In genomic region chr17:55448681-55449080, GRCh38 we compare ENCODE assay signal across 21 cellular contexts. TPM values are rescaled to one million over a fixed set of nuclear protein-coding genes. Genes with fewer than 3 reads are reported as not detected.
DNase-seq lines count a peak whose midpoint lies in the region; ATAC-seq, FAIRE-seq and TF ChIP-seq lines count a peak whose summit lies in the region.
"Had no signal": no experiment of that assay in that cellular context is flagged by ENCODE, and none has a peak within 500 bp of the region (broad histone marks: within the 10 kb centered on the region; RNA-seq: fewer than 3 reads in every experiment).

No MANE protein-coding gene starts in this region.

- TF ChIP-seq EP300 in HepG2 (IDR thresholded peaks at IDR 0.05; ENCODE audit: low read depth in 2 of 2, low read length in 2 of 2): peak in 1 of 2 experiments; percentile 26; a peak in 1 of 4 replicates
- TF ChIP-seq EP300 in HepG2 (CRISPR knock-in tag; IDR thresholded peaks at IDR 0.05; ENCODE audit: borderline replicate concordance): no peak

- no peaks in the 10 kb centered on the region for H4K20me1 ChIP-seq in HepG2 (ENCODE audit: insufficient read depth, low read length)

- H3K4me1 Mint-ChIP-seq in HFFc6 (ENCODE audit: low read depth): peaks cover 49% of the 10 kb centered on the region

- DNase-seq in HFFc6 (peak; percentile 51), amniotic epithelial cell (ENCODE audit: low read depth) (peak; percentile 84), HepG2 (ENCODE audit: low spot score) (no peak), NCI-H1436 treated with DMSO at 0.1 percent for 48 hours (lab: John Stamatoyannopoulos, UW) (no peak), testis (no peak), NCI-H524 treated with DMSO at 0.1 percent for 48 hours (lab: John Stamatoyannopoulos, UW) (no peak)
- DNase-seq: activated CD8-positive, alpha-beta memory T cell treated with anti-CD3 and anti-CD28 coated beads, Interleukin-2, amount 10 ng/mL, durations not matched to agents 7 days and 5 days; activated gamma-delta T cell treated with Interleukin-2 at 50 U/mL for 16 hours; body of pancreas; dorsolateral prefrontal cortex; foreskin melanocyte; lower lobe of right lung; natural killer cell; right cardiac atrium; stimulated activated CD4-positive, alpha-beta T cell treated with anti-CD3 and anti-CD28 coated beads, Interleukin-2, amount 100 ng/mL, for 48 hours; stimulated activated CD8-positive, alpha-beta memory T cell treated with anti-CD3 and anti-CD28 coated beads, Interleukin-4, amount 100 ng/mL, for 48 hours; SW 1271 had no signal

- no peak overlapping the region for H3K4me2 ChIP-seq in HepG2 (ENCODE audit: low read depth, low read length)

- CTCF ChIA-PET in HepG2 (lab: Yijun Ruan, JAX; ENCODE audit: low intra/inter-chr PET ratio, low total read pairs): no interaction called here

- H3K4me1 ChIP-seq in ACC112 (ENCODE audit: control insufficient read depth, insufficient read depth, low read length, unreplicated experiment): peaks cover 55% of the 10 kb centered on the region
- peaks cover 98% of the 10 kb centered on the region for H3K4me1 ChIP-seq in HepG2 (ENCODE audit: insufficient read depth, low read length)
- H3K4me1 ChIP-seq in testis: peaks cover 14% of the 10 kb centered on the region

- H3K9me3 ChIP-seq in HepG2 (ENCODE audit: low read length): no peaks in the 10 kb centered on the region
- no peaks in the 10 kb centered on the region for H3K9me3 ChIP-seq in testis
- H3K9me3 ChIP-seq: body of pancreas, lower lobe of right lung had no signal

- H3K9ac ChIP-seq in HepG2 (ENCODE audit: insufficient read depth, low read depth, low read length): no peak overlapping the region

- POLR2A ChIA-PET in HepG2 (lab: Yijun Ruan, JAX): interaction anchor here (0.9 kb wide), 1 partner anchor 15 kb away, joined by 4 read pairs; no protein-coding TSS in a partner anchor

- TF ChIP-seq RAD21 in HepG2 (CRISPR knock-in tag; IDR thresholded peaks at IDR 0.05): no peak

- H3K4me3 ChIP-seq in ACC112 (ENCODE audit: low read depth, low read length) (no peak overlapping the region), HepG2 (replicated peaks in 1 of 3; ENCODE audit: insufficient read depth in 1 of 3, low read depth in 2 of 3, low read length in 3 of 3) (no peak overlapping the region), testis (no peak overlapping the region)
- H3K4me3 ChIP-seq: body of pancreas, dorsolateral prefrontal cortex, lower lobe of right lung had no signal

- H3K36me3 ChIP-seq in ACC112 (ENCODE audit: insufficient read depth, low read length): no peaks in the 10 kb centered on the region
- H3K36me3 ChIP-seq in HepG2 (replicated peaks in 1 of 2; ENCODE audit: control insufficient read depth in 1 of 2, insufficient read depth in 2 of 2, low read length in 2 of 2): no peaks in the 10 kb centered on the region
- H3K36me3 ChIP-seq in testis (ENCODE audit: low read depth, missing control alignments): no peaks in the 10 kb centered on the region
- H3K36me3 ChIP-seq: lower lobe of right lung had no signal

- BruUV-seq in HepG2 (replicated peaks; lab: Mats Ljungman, UMichigan): no TSS peak

- intact Hi-C loops in HepG2 (cut with micrococcal nuclease; ENCODE audit: unreplicated experiment): no loop called here
- intact Hi-C loops in testis (cut with DNase I; ENCODE audit: low total_unique reads): no loop called here

- WGBS in HepG2 (ENCODE audit: low lambda C conversion rate): 54% methylated on average over 4 of the region's 4 CpGs
- WGBS in testis, 2 donors: 58 to 62% methylated on average over 4 of the region's 4 CpGs

- H3K9me3 Mint-ChIP-seq in HFFc6: no peaks in the 10 kb centered on the region
- H3K9me3 Mint-ChIP-seq: natural killer cell had no signal

- H3K4me3 Mint-ChIP-seq in HFFc6: peak overlapping the region; percentile 43; the same call in 1 of the 2 replicates
- H3K4me3 Mint-ChIP-seq: activated CD8-positive, alpha-beta memory T cell treated with anti-CD3 and anti-CD28 coated beads, Interleukin-2, amount 10 ng/mL, durations not matched to agents 7 days and 5 days; natural killer cell; WTC11 had no signal

- no peak for TF ChIP-seq CTCF in HFFc6 (IDR thresholded peaks at IDR 0.05)
- no peak for TF ChIP-seq CTCF in HepG2 (CRISPR knock-in tag; IDR thresholded peaks at IDR 0.05)
- TF ChIP-seq CTCF in testis (IDR thresholded peaks at IDR 0.05): no peak

- H3K27me3 ChIP-seq in ACC112 (ENCODE audit: insufficient read depth, low read length): no peaks in the 10 kb centered on the region
- H3K27me3 ChIP-seq in HepG2 (ENCODE audit: control insufficient read depth in 1 of 2, insufficient read depth in 2 of 2, low read length in 2 of 2): no peaks in the 10 kb centered on the region
- H3K27me3 ChIP-seq in testis: no peaks in the 10 kb centered on the region
- H3K27me3 ChIP-seq: body of pancreas, dorsolateral prefrontal cortex had no signal

- H3K27ac ChIP-seq in ACC112 (ENCODE audit: low read depth, low read length): peak overlapping the region; percentile 49
- peak overlapping the region; percentile 52 for H3K27ac ChIP-seq in HepG2 (ENCODE audit: extremely low read length, insufficient read depth, low read length)
- H3K27ac ChIP-seq in testis: no peak overlapping the region
- H3K27ac ChIP-seq: body of pancreas, dorsolateral prefrontal cortex, lower lobe of right lung had no signal

- FAIRE-seq in HepG2 (lab: Jason Lieb, UNC): no peak
- FAIRE-seq: GM18507 had no signal

- H2AFZ ChIP-seq in ACC112 (ENCODE audit: low read length, unreplicated experiment) (no peak overlapping the region), HepG2 (ENCODE audit: low read length) (no peak overlapping the region)

- no peaks in the 10 kb centered on the region for H3K36me3 Mint-ChIP-seq in HFFc6 (ENCODE audit: low read depth)
- H3K36me3 Mint-ChIP-seq: activated CD8-positive, alpha-beta memory T cell treated with anti-CD3 and anti-CD28 coated beads, Interleukin-2, amount 10 ng/mL, durations not matched to agents 7 days and 5 days; natural killer cell; WTC11 had no signal

- in situ Hi-C loops in HepG2 (cut with HindIII; ENCODE audit: extremely low pct_ligation_motif_present, low pct_unique_long_range_greater_than_20kb): no loop called here

- TF ChIP-seq POLR2A in HepG2 (IDR thresholded peaks at IDR 0.05; ENCODE audit: insufficient read depth in 1 of 2, low read depth in 2 of 2, low read length in 2 of 2) (no peak), testis (IDR thresholded peaks at IDR 0.05) (no peak)

- H3K79me2 ChIP-seq in ACC112 (ENCODE audit: control insufficient read depth, insufficient read depth, low read length, unreplicated experiment) (no peaks in the 10 kb centered on the region), HepG2 (ENCODE audit: insufficient read depth, low read length) (no peaks in the 10 kb centered on the region)

- H3K27ac Mint-ChIP-seq in HFFc6: peak overlapping the region; percentile 58; the same call in 1 of the 2 replicates
- H3K27ac Mint-ChIP-seq: activated CD8-positive, alpha-beta memory T cell treated with anti-CD3 and anti-CD28 coated beads, Interleukin-2, amount 10 ng/mL, durations not matched to agents 7 days and 5 days; natural killer cell; WTC11 had no signal

- ATAC-seq in HepG2: no peak
- ATAC-seq in HG03457 (IDR thresholded peaks at IDR 0.05; ENCODE audit: unreplicated experiment): no peak
- ATAC-seq: activated CD8-positive, alpha-beta memory T cell treated with anti-CD3 and anti-CD28 coated beads, Interleukin-2, amount 10 ng/mL, durations not matched to agents 7 days and 5 days; body of pancreas; lower lobe of right lung; natural killer cell; right cardiac atrium; WTC11 had no signal

- peaks cover 4% of the 10 kb centered on the region for H3K27me3 Mint-ChIP-seq in HFFc6 (ENCODE audit: insufficient read depth)

TF ChIP-seq in HepG2, 621 proteins besides CTCF, POLR2A, EP300 and RAD21 (continues in another document):
- TF ChIP-seq NR2C2 (CRISPR knock-in tag; IDR thresholded peaks at IDR 0.05; ENCODE audit: borderline replicate concordance): peak; percentile 12; the same call in 1 of the 2 replicates

RNA-seq across cellular contexts. Expression of gene MMD, which starts 27.0 kb away (rescaled TPM):
- total RNA-seq in HFFc6 (2021; fragmentation: NEBNext Ultra II Directional; extraction: Animal tissue kit (Norgen Biotek cat#: 25700)): 1 to 10 TPM; 2.1 to 4.0 (median 3.6) TPM
- 121 and 137 TPM in 2 replicates for total RNA-seq in HepG2 (2016; rRNA removed; fragmentation: Illumina TruSeq; extraction: Trizol)
- total RNA-seq in HepG2 (2016; cell fraction: cytosol; rRNA removed; fragmentation: Illumina TruSeq; extraction: Trizol; ENCODE audit: low read depth): 99.7 and 114 TPM in 2 replicates
- 116 and 133 TPM in 2 replicates for total RNA-seq in HepG2 (2016; cell fraction: insoluble cytoplasmic fraction; rRNA removed; fragmentation: Illumina TruSeq; extraction: Trizol)
- 235 and 252 TPM in 2 replicates for total RNA-seq in HepG2 (2016; cell fraction: membrane; rRNA removed; fragmentation: Illumina TruSeq; extraction: Trizol)
- total RNA-seq in HepG2 (2016; cell fraction: nucleus; rRNA removed; fragmentation: Illumina TruSeq; extraction: Trizol): 88.1 and 105 TPM in 2 replicates
- polyA plus RNA-seq in HepG2 (2011; rRNA removed): 183 and 225 TPM in 2 replicates
- 146 and 162 TPM in 2 replicates for polyA plus RNA-seq in HepG2 (2011; cell fraction: cytosol; rRNA removed)
- 117 and 147 TPM in 2 replicates for polyA plus RNA-seq in HepG2 (2011; cell fraction: nucleus; rRNA removed)
- polyA plus RNA-seq in HepG2 (2012): 189 and 194 TPM in 2 replicates
- polyA plus RNA-seq in HepG2 (2016; cell fraction: cytosol; fragmentation: Illumina TruSeq; extraction: Trizol; ENCODE audit: low read depth): 146 and 160 TPM in 2 replicates
- polyA plus RNA-seq in HepG2 (2016; cell fraction: insoluble cytoplasmic fraction; fragmentation: Illumina TruSeq; extraction: Trizol; ENCODE audit: low read depth): 156 and 164 TPM in 2 replicates
- polyA plus RNA-seq in HepG2 (2016; cell fraction: membrane; fragmentation: Illumina TruSeq; extraction: Trizol; ENCODE audit: low read depth): 231 and 245 TPM in 2 replicates
- 151 and 156 TPM in 2 replicates for polyA plus RNA-seq in HepG2 (2016; cell fraction: nucleus; fragmentation: Illumina TruSeq; extraction: Trizol; ENCODE audit: insufficient read depth, low read depth)
- polyA minus RNA-seq in HepG2 (2011; rRNA and poly(A)+ RNA removed; ENCODE audit: low replicate concordance): 4.3 and 244 TPM in 2 replicates
- polyA minus RNA-seq in HepG2 (2011; cell fraction: cytosol; rRNA and poly(A)+ RNA removed): 111 and 112 TPM in 2 replicates
- polyA minus RNA-seq in HepG2 (2011; cell fraction: nucleus; rRNA and poly(A)+ RNA removed): 154 and 170 TPM in 2 replicates
- 10 to 100 TPM; 53.7 to 73.1 TPM for total RNA-seq in testis
- 38.3 TPM for polyA plus RNA-seq in testis (ENCODE audit: insufficient read depth, low read depth, low replicate concordance)

Comparison
In these comparisons a context has a peak if more than half of its experiments do, and no peak if none do; other contexts are left out.
1. H3K27ac ChIP-seq: peak in ACC112 (single experiment) and HepG2 (single experiment); none in testis (0 of 2).
2. DNase-seq: peak in HFFc6 (single experiment) and amniotic epithelial cell (single experiment); none in HepG2 (single experiment), NCI-H1436 treated with DMSO at 0.1 percent for 48 hours (single experiment), testis (single experiment) and NCI-H524 treated with DMSO at 0.1 percent for 48 hours (single experiment).
3. RNA of gene MMD, which starts 27.0 kb away (total RNA-seq): 88.1 to 252 TPM in HepG2 and 53.7 to 73.1 TPM in testis; 2.1 to 4.0 TPM in HFFc6; every median in the first group is over 10 times any median in the second.